ENCODE assay signal across 4 cellular contexts in the genomic region with DNA sequence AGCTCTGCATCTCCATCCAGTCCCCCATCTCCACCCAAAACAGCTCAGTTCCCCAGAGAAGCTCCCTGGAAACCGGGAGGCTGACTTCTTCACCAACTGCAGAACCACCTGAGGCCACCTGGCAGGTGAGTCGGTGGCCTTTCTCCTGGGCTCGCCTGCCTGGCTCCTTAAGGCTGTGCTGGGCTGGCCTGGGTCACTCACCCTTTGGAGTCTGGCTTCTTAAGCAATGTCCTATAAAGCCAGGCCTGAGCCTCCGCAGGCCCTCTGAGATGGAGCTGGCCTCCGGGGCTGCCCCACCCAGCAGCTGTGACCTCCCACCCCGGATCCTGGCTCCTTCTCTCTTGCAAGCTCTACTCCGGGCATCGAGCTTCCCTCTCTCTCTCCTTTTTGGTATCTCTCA. TPM values are rescaled to one million over a fixed set of nuclear protein-coding genes. Genes with fewer than 3 reads are reported as not detected.
"Had no signal": no experiment of that assay in that cellular context is flagged by ENCODE, and none has a peak within 500 bp of the region (broad histone marks: within the 10 kb centered on the region; RNA-seq: fewer than 3 reads in every experiment).

No MANE protein-coding gene starts in this region.

RNA-seq across cellular contexts. Expression of a gene that starts 46.1 kb away (rescaled TPM):
- total RNA-seq: activated CD8-positive, alpha-beta T cell treated with anti-CD3 and anti-CD28 coated beads for 36 hours; activated T-helper 2 cell treated with anti-CD3 and anti-CD28 coated beads, Interferon-gamma antibody, Interleukin-2, Interleukin-4, amounts not matched to agents 10 μg/mL and 5 μg/mL and 100 μg/mL, durations not matched to agents 14 hours and 24 hours and 36 hours; ascending aorta; T-helper 1 cell treated with Interleukin-12 subunit alpha and Interleukin-12 subunit beta and Interleukin-4 antibody, amounts not matched to agents 30 ng/mL and 1 ng/mL, for 36 hours had no signal
